21 cellular contexts compared by ENCODE assay signal in the genomic region with DNA sequence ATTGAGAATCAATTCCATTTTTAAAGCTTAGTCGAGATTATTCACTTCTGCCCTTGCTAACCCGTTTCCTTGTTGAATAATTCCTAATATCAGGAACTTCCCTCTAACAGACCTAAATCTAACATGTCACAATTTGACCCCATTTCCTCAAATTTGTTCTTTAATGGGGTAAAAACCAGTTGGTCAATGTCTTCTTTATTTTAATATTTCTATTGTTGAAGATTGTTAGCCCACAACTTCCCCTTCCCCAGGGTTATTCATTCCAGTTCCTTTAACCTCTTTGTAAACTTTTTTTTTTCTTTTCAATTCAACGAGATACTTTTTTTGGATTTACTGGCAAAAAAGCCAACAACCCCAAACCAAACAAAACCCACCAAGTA.
"Had no signal": no experiment of that assay in that cellular context is flagged by ENCODE, and none has a peak within 500 bp of the region (broad histone marks: within the 10 kb centered on the region; RNA-seq: fewer than 3 reads in every experiment).

No MANE protein-coding gene starts in this region.

- H3K4me3 Mint-ChIP-seq: activated naive CD8-positive, alpha-beta T cell treated with anti-CD3 and anti-CD28 coated beads for 36 hours; activated T-cell treated with anti-CD3 and anti-CD28 coated beads, Interleukin-2, amount 50 U/mL, for 4 hours; nephron had no signal

- H3K27ac Mint-ChIP-seq: activated naive CD8-positive, alpha-beta T cell treated with anti-CD3 and anti-CD28 coated beads for 36 hours; nephron had no signal

- H3K4me1 Mint-ChIP-seq: nephron had no signal

- ATAC-seq: activated T-cell treated with anti-CD3 and anti-CD28 coated beads, Interleukin-2, amount 50 U/mL, for 4 hours had no signal

- H3K36me3 Mint-ChIP-seq: activated naive CD8-positive, alpha-beta T cell treated with anti-CD3 and anti-CD28 coated beads for 36 hours had no signal

- DNase-seq: activated CD4-positive, alpha-beta T cell treated with anti-CD3 and anti-CD28 coated beads for 4 hours; activated CD4-positive, alpha-beta T cell treated with anti-CD3 and anti-CD28 coated beads, Interleukin-2, amount 50 U/mL, for 48 hours; activated CD4-positive, CD25-positive, alpha-beta regulatory T cell; activated CD8-positive, alpha-beta memory T cell treated with anti-CD3 and anti-CD28 coated beads, Interleukin-2, amount 50 U/mL, for 48 hours; activated naive CD4-positive, alpha-beta T cell treated with Interleukin-2 at 50 U/mL for 16 hours; activated naive CD8-positive, alpha-beta T cell treated with anti-CD3 and anti-CD28 coated beads for 36 hours; activated T-cell treated with anti-CD3 and anti-CD28 coated beads, Interleukin-2, amount 50 U/mL, for 4 hours; central memory CD4-positive, alpha-beta T cell; effector memory CD4-positive, alpha-beta T cell; glutamatergic neuron; immature natural killer cell; left lung; ovary; right cardiac atrium; stimulated activated CD4-positive, alpha-beta T cell treated with anti-CD3 and anti-CD28 coated beads, Interleukin-4, amount 100 ng/mL, for 24 hours; stimulated activated naive CD4-positive, alpha-beta T cell treated with Interleukin-2 at 50 U/mL for 16 hours; substantia nigra; T-helper 9 cell; thyroid gland had no signal

- H3K9me3 Mint-ChIP-seq: activated naive CD8-positive, alpha-beta T cell treated with anti-CD3 and anti-CD28 coated beads for 36 hours; activated T-cell treated with anti-CD3 and anti-CD28 coated beads, Interleukin-2, amount 50 U/mL, for 4 hours; activated T-helper 2 cell treated with anti-CD3 and anti-CD28 coated beads, Interferon-gamma antibody, Interleukin-2, Interleukin-4, amounts not matched to agents 10 μg/mL and 5 μg/mL and 100 μg/mL, durations not matched to agents 14 hours and 24 hours and 36 hours; immature natural killer cell; nephron had no signal
